In the genomic region with DNA sequence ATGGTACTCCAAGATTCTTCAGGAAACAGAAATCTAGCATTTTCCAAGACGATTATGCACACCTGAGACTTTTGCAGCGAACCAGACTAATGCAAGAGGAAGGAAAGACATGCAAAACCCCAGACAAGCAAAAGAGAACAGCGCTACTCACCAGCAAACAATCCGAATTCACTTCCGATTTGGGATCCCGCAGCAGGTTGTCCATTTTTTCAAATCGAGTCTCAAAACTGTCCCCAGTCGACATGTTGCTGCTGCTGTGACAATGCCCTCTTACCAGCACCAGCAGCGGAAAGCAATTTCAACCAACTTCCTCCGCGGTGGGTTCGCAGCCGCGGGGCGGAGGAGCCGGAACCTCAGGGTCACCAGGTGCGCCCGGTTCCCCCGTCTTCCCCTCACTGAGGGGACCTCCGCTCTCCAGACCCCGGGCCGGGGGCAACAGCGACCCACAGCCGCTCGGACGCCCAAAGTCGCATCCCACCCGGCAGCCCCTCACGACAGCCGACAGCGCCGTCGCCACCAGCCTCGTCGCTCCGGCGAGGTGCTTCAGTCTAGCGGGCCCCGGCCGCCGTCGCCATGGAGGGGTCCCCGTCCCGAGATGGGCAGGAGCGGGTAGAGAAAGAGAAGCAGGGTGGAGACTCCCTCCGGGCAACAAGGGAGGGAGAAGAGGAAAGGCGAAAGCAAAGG, we compare ENCODE assay signal across 8 cellular contexts. TPM values are rescaled to one million over a fixed set of nuclear protein-coding genes. Genes with fewer than 3 reads are reported as not detected.
A peak's percentile ranks its signal among the peaks of the same experiment; 100 is the strongest.
DNase-seq lines count a peak whose midpoint lies in the region; ATAC-seq, FAIRE-seq and TF ChIP-seq lines count a peak whose summit lies in the region.

No MANE protein-coding gene starts in this region.

- dilution Hi-C loops in mammary epithelial cell (cut with HindIII; ENCODE audit: low sequenced_read_pairs): no loop called here
- dilution Hi-C loops in keratinocyte (cut with MboI; ENCODE audit: extremely low pct_ligation_motif_present, low sequenced_read_pairs): no loop called here

- H4K20me1 ChIP-seq in mammary epithelial cell (ENCODE audit: insufficient read depth, low read length): peaks cover 7% of the 10 kb centered on the region
- peaks cover 18% of the 10 kb centered on the region for H4K20me1 ChIP-seq in keratinocyte (ENCODE audit: control insufficient read depth, extremely low read depth, insufficient read depth, low read length)

- CTCF ChIA-PET in mammary epithelial cell (lab: Charles Lee; ENCODE audit: low non-redundant PET): no interaction called here

- BruUV-seq in mammary epithelial cell (replicated peaks; lab: Mats Ljungman, UMichigan): no TSS peak

- intact Hi-C loops in mammary epithelial cell (cut with micrococcal nuclease): loop anchor here (1.0 to 10.0 kb wide), 2 partner anchors 58 to 106 kb away; no protein-coding TSS in a partner anchor

- no peak for FAIRE-seq in keratinocyte (lab: Jason Lieb, UNC)

- peak overlapping the region; percentile 91 for H3K4me2 ChIP-seq in mammary epithelial cell (ENCODE audit: insufficient read depth, low read depth, low read length)
- H3K4me2 ChIP-seq in keratinocyte (ENCODE audit: control insufficient read depth, extremely low read depth, insufficient read depth, low read depth, low read length): peak overlapping the region; percentile 90

- H3K4me3 ChIP-seq in WI38 (ENCODE audit: low read depth, low read length) (peak overlapping the region; percentile 80), mammary epithelial cell (replicated peaks in 1 of 3; ENCODE audit: insufficient read depth in 1 of 3, low read depth in 2 of 3, low read length in 3 of 3) (peak overlapping the region; percentile 66 to 100 (median 99)), keratinocyte (ENCODE audit: control insufficient read depth in 2 of 3, extremely low read depth in 1 of 3, insufficient read depth in 2 of 3, low read depth in 1 of 3, low read length in 3 of 3) (peak overlapping the region; percentile 64 to 98 (median 94))

- peak overlapping the region; percentile 74 for H3K9ac ChIP-seq in mammary epithelial cell (ENCODE audit: insufficient read depth, low read length)
- peak overlapping the region; percentile 94 for H3K9ac ChIP-seq in keratinocyte (ENCODE audit: control insufficient read depth, extremely low read depth, insufficient read depth, low read length)

- H3K79me2 ChIP-seq in mammary epithelial cell (ENCODE audit: insufficient read depth, low read length) (peaks cover 58% of the 10 kb centered on the region), keratinocyte (ENCODE audit: control insufficient read depth, insufficient read depth, low read length) (peaks cover 57% of the 10 kb centered on the region)

- peak; percentile 31 for ATAC-seq in GM21737 (IDR thresholded peaks at IDR 0.05; ENCODE audit: unreplicated experiment)

- peaks cover 16% of the 10 kb centered on the region for H3K4me1 ChIP-seq in mammary epithelial cell (ENCODE audit: insufficient read depth, low read length)
- H3K4me1 ChIP-seq in keratinocyte (ENCODE audit: control insufficient read depth, extremely low read depth, insufficient read depth, low read length): peaks cover 13% of the 10 kb centered on the region

- DNase-seq in GDM1 (lab: John Stamatoyannopoulos, UW): peak; percentile 62
- DNase-seq in Kasumi-1 (lab: John Stamatoyannopoulos, UW): peak; percentile 54 to 70
- peak; percentile 45 for DNase-seq in mammary epithelial cell
- no peak for DNase-seq in keratinocyte (ENCODE audit: low read depth, low spot score)
- DNase-seq in stimulated activated CD4-positive, alpha-beta T cell treated with anti-CD3 and anti-CD28 coated beads, Interleukin-1b, Interleukin-23, amount 100 ng/mL, for 1 hour (ENCODE audit: low read depth in 2 of 2): peak; percentile 16 to 32
- no peak for DNase-seq in retina

- H3K27ac ChIP-seq in mammary epithelial cell (ENCODE audit: insufficient read depth, low read depth, low read length): peak overlapping the region; percentile 73
- H3K27ac ChIP-seq in keratinocyte (ENCODE audit: control insufficient read depth, insufficient read depth, low read length): peak overlapping the region; percentile 82

- 5% methylated on average over 20 of the region's 47 CpGs for WGBS in mammary epithelial cell (ENCODE audit: low coverage, missing lambda C conversion rate)

- H2AFZ ChIP-seq in mammary epithelial cell (ENCODE audit: low read depth, low read length) (peak overlapping the region; percentile 99), keratinocyte (ENCODE audit: control insufficient read depth, low read length) (peak overlapping the region; percentile 95)

- TF ChIP-seq CTCF in WI38 (IDR thresholded peaks at IDR 0.05; ENCODE audit: low read depth, low read length) (no peak), mammary epithelial cell (conservative IDR thresholded peaks at IDR 0.05 in 1 of 2, IDR thresholded peaks at IDR 0.05 in 1 of 2; ENCODE audit: extremely low read depth in 1 of 2, insufficient read depth in 1 of 2, low read depth in 1 of 2, low read length in 2 of 2) (no peak), keratinocyte (optimal IDR thresholded peaks at IDR 0.05 in 1 of 3, IDR thresholded peaks at IDR 0.05 in 1 of 3, conservative IDR thresholded peaks at IDR 0.05 in 1 of 3; ENCODE audit: extremely low read depth in 1 of 3, insufficient read depth in 2 of 3, low read length in 3 of 3) (no peak)

- H3K27me3 ChIP-seq in mammary epithelial cell (ENCODE audit: insufficient read depth, low read length) (no peaks in the 10 kb centered on the region), keratinocyte (ENCODE audit: control insufficient read depth, extremely low read depth, insufficient read depth, low read length) (no peaks in the 10 kb centered on the region)

- H3K36me3 ChIP-seq in mammary epithelial cell (ENCODE audit: insufficient read depth, low read length) (no peaks in the 10 kb centered on the region), keratinocyte (ENCODE audit: control insufficient read depth in 2 of 2, extremely low read depth in 1 of 2, insufficient read depth in 2 of 2, low read length in 2 of 2) (no peaks in the 10 kb centered on the region)

- in situ Hi-C loops in mammary epithelial cell (cut with MboI; ENCODE audit: low sequenced_read_pairs in 2 of 2): no loop called here

- no peaks in the 10 kb centered on the region for H3K9me3 ChIP-seq in mammary epithelial cell (replicated peaks; ENCODE audit: insufficient read depth, low read length)
- no peaks in the 10 kb centered on the region for H3K9me3 ChIP-seq in keratinocyte (ENCODE audit: control insufficient read depth, low read depth, low read length)

- no peaks in the 10 kb centered on the region for H3K9me1 ChIP-seq in keratinocyte (ENCODE audit: control insufficient read depth, extremely low read depth, insufficient read depth, low read length)

RNA-seq across cellular contexts. Expression of gene ROCK1, which starts 0.8 kb away (rescaled TPM):
- total RNA-seq in mammary epithelial cell: 10 to 100 TPM; 31.8 to 55.9 TPM
- polyA plus RNA-seq in mammary epithelial cell (9.9 TPM), keratinocyte (14.8 to 25.9 TPM (median 16.1 TPM) in 3 replicates)
- polyA minus RNA-seq in mammary epithelial cell (34.8 TPM), keratinocyte (5.0 to 39.9 TPM (median 13.7 TPM) in 3 replicates)
- polyA plus RNA-seq in keratinocyte (2011; ENCODE audit: low read depth): 81.5 TPM
- polyA plus RNA-seq in keratinocyte (2011; cell fraction: cytosol; rRNA removed): 8.0 and 16.4 TPM in 2 replicates
- 24.6 and 47.6 TPM in 2 replicates for polyA plus RNA-seq in keratinocyte (2011; cell fraction: nucleus; rRNA removed)
- polyA plus RNA-seq in keratinocyte (2012; ENCODE audit: low replicate concordance): 19.9 and 28.3 TPM in 2 replicates
- 12.7 TPM for polyA minus RNA-seq in keratinocyte (2011; cell fraction: cytosol; rRNA and poly(A)+ RNA removed)
- polyA minus RNA-seq in keratinocyte (2011; cell fraction: nucleus; rRNA and poly(A)+ RNA removed): 28.6 and 81.4 TPM in 2 replicates

Comparison
In these comparisons a context has a peak if more than half of its experiments do, and no peak if none do; other contexts are left out.
1. DNase-seq: peak in GDM1 (single experiment), Kasumi-1 (2 of 2), mammary epithelial cell (single experiment) and stimulated activated CD4-positive, alpha-beta T cell treated with anti-CD3 and anti-CD28 coated beads, Interleukin-1b, Interleukin-23, amount 100 ng/mL, for 1 hour (2 of 2); none in keratinocyte (single experiment) and retina (single experiment).
2. Peak in every context shown above with its lines, with median percentiles within 50 percentile points of each other: H3K4me3 ChIP-seq.